8 cellular contexts compared by ENCODE assay signal in genomic region chr12:111444314-111444705, GRCh38.
DNase-seq lines count a peak whose midpoint lies in the region; ATAC-seq, FAIRE-seq and TF ChIP-seq lines count a peak whose summit lies in the region.

No MANE protein-coding gene starts in this region.

- H3K27ac ChIP-seq in BLaER1: peak overlapping the region; percentile 75

- ATAC-seq in GM19397 (IDR thresholded peaks at IDR 0.05; ENCODE audit: unreplicated experiment) (peak; percentile 35), HG03439 (IDR thresholded peaks at IDR 0.05; ENCODE audit: unreplicated experiment) (peak; percentile 29)

- in situ Hi-C loops in astrocyte of the spinal cord (cut with HindIII; ENCODE audit: low sequenced_read_pairs): no loop called here

- peaks cover 97% of the 10 kb centered on the region for H4K20me1 ChIP-seq in BLaER1

- H3K4me2 ChIP-seq in BLaER1: peak overlapping the region; percentile 97

- no peaks in the 10 kb centered on the region for H3K27me3 ChIP-seq in BLaER1

- peaks cover 94% of the 10 kb centered on the region for H3K4me1 ChIP-seq in BLaER1

- no peak overlapping the region for H3K4me3 ChIP-seq in BLaER1
- no peak overlapping the region for H3K4me3 ChIP-seq in astrocyte of the spinal cord (ENCODE audit: low read depth, low read length)
- no peak overlapping the region for H3K4me3 ChIP-seq in skeletal muscle cell (ENCODE audit: low read depth, low read length)

- no peak for FAIRE-seq in D721Med (lab: Jason Lieb, UNC)

- peak overlapping the region; percentile 36; the same call in 1 of the 2 replicates for H3K9ac ChIP-seq in BLaER1

- peaks cover 85% of the 10 kb centered on the region for H3K36me3 ChIP-seq in BLaER1

- DNase-seq in astrocyte of the spinal cord (ENCODE audit: low read depth, low spot score) (peak; percentile 54), skeletal muscle cell (ENCODE audit: low read depth) (peak; percentile 42), OCI-M1 (lab: John Stamatoyannopoulos, UW) (no peak), retina (no peak), D721Med (ENCODE audit: insufficient read length, low spot score) (no peak)

- TF ChIP-seq CTCF in astrocyte of the spinal cord (IDR thresholded peaks at IDR 0.05; ENCODE audit: low read depth, low read length) (no peak), D721Med (IDR thresholded peaks at IDR 0.05; ENCODE audit: insufficient read depth, missing control alignments) (no peak)

- no peaks in the 10 kb centered on the region for H3K9me3 ChIP-seq in BLaER1

Comparison
In these comparisons a context has a peak if more than half of its experiments do, and no peak if none do; other contexts are left out.
1. DNase-seq: peak in astrocyte of the spinal cord (single experiment) and skeletal muscle cell (single experiment); none in OCI-M1 (single experiment), retina (single experiment) and D721Med (single experiment).